Comparison of ENCODE assay signal across 16 cellular contexts in genomic region chr6:87093199-87093598, GRCh38. TPM values are rescaled to one million over a fixed set of nuclear protein-coding genes. Genes with fewer than 3 reads are reported as not detected.
DNase-seq lines count a peak whose midpoint lies in the region; ATAC-seq and TF ChIP-seq lines count a peak whose summit lies in the region.
"Had no signal": no experiment of that assay in that cellular context is flagged by ENCODE, and none has a peak within 500 bp of the region (broad histone marks: within the 10 kb centered on the region; RNA-seq: fewer than 3 reads in every experiment).

No MANE protein-coding gene starts in this region.

- H3K4me3 Mint-ChIP-seq in GM23338 = no peak overlapping the region
- H3K4me3 Mint-ChIP-seq: CD14-positive monocyte; CD8-positive, alpha-beta T cell had no signal

- DNase-seq in ELR (ENCODE audit: low read depth) = peak; percentile 13
- no peak for DNase-seq in GM23338 (ENCODE audit: low spot score)
- DNase-seq in M059J (ENCODE audit: low read depth) = peak; percentile 34
- DNase-seq in NCI-H2081 (lab: John Stamatoyannopoulos, UW) = no peak
- DNase-seq in HCEC 1CT = no peak
- DNase-seq in NCI-H1930 (lab: John Stamatoyannopoulos, UW) = no peak
- DNase-seq: CD8-positive, alpha-beta T cell; COR-L47; DND-41; GOT3; KBM-7 had no signal

- no peak for TF ChIP-seq CTCF in GM23338 (conservative IDR thresholded peaks at IDR 0.05; ENCODE audit: low read depth in 2 of 2)

- ATAC-seq in GM23338 = no peak
- ATAC-seq: A549; CD8-positive, alpha-beta T cell; GM12878 had no signal

- H3K4me2 ChIP-seq in GM23338 = no peak overlapping the region
- peak overlapping the region; percentile 51 for H3K4me2 ChIP-seq in skeletal muscle satellite cell (ENCODE audit: low read length)
- H3K4me2 ChIP-seq: A549 had no signal

- peak overlapping the region; percentile 11; the same call in 1 of the 2 replicates for H2AFZ ChIP-seq in GM23338

- no peaks in the 10 kb centered on the region for H3K79me2 ChIP-seq in GM23338 (replicated peaks; ENCODE audit: insufficient read depth)

- H3K9me2 ChIP-seq in GM23338 (ENCODE audit: insufficient read depth) = no peaks in the 10 kb centered on the region

- no peaks in the 10 kb centered on the region for H3F3A ChIP-seq in GM23338 (replicated peaks; ENCODE audit: low read depth)

- H3K27me3 ChIP-seq in GM23338 (ENCODE audit: insufficient read depth) (no peaks in the 10 kb centered on the region), skeletal muscle satellite cell (ENCODE audit: control insufficient read depth, insufficient read depth, low read length) (no peaks in the 10 kb centered on the region)

- H3K36me3 ChIP-seq in GM23338 (ENCODE audit: insufficient read depth) (no peaks in the 10 kb centered on the region), skeletal muscle satellite cell (ENCODE audit: insufficient read depth, low read length) (no peaks in the 10 kb centered on the region)
- H3K36me3 ChIP-seq: HAP-1 had no signal

- no peak overlapping the region for H3K27ac Mint-ChIP-seq in GM23338
- H3K27ac Mint-ChIP-seq: CD14-positive monocyte; CD8-positive, alpha-beta T cell had no signal

- H3K27me3 Mint-ChIP-seq in GM23338 (ENCODE audit: insufficient read depth, low read depth, poor library complexity) = no peaks in the 10 kb centered on the region

- H3K4me1 ChIP-seq in GM23338 (ENCODE audit: insufficient read depth) (peaks cover 5% of the 10 kb centered on the region; the same call in 1 of the 2 replicates), skeletal muscle satellite cell (ENCODE audit: control insufficient read depth, insufficient read depth, low read length) (peaks cover 15% of the 10 kb centered on the region)
- H3K4me1 ChIP-seq: A549, HAP-1 had no signal

- peaks cover 7% of the 10 kb centered on the region; the same call in 2 of the 3 replicates for H3K4me1 Mint-ChIP-seq in GM23338
- H3K4me1 Mint-ChIP-seq: CD14-positive monocyte had no signal

- H4K20me1 ChIP-seq in GM23338 (replicated peaks; ENCODE audit: insufficient read depth) = no peaks in the 10 kb centered on the region

- H3K27ac ChIP-seq in GM23338 (ENCODE audit: low read depth) = no peak overlapping the region
- H3K27ac ChIP-seq: A549 had no signal

- no peaks in the 10 kb centered on the region for H3K36me3 Mint-ChIP-seq in GM23338 (ENCODE audit: low read depth)
- H3K36me3 Mint-ChIP-seq: CD14-positive monocyte; CD8-positive, alpha-beta T cell had no signal

- no peak overlapping the region for H3K4me3 ChIP-seq in GM23338
- H3K4me3 ChIP-seq in skeletal muscle satellite cell (ENCODE audit: low read length) = no peak overlapping the region
- H3K4me3 ChIP-seq: A549, GM12878, HAP-1 had no signal

- H3K9me3 ChIP-seq in skeletal muscle satellite cell (replicated peaks; ENCODE audit: low read length) = no peaks in the 10 kb centered on the region
- H3K9me3 ChIP-seq: A549, HAP-1 had no signal

- no peaks in the 10 kb centered on the region for H3K9me3 Mint-ChIP-seq in GM23338
- H3K9me3 Mint-ChIP-seq: CD14-positive monocyte; CD8-positive, alpha-beta T cell had no signal

- no peak overlapping the region for H3K9ac ChIP-seq in skeletal muscle satellite cell (ENCODE audit: low read depth, low read length)

TF ChIP-seq in GM23338, 12 proteins besides CTCF, POLR2A, EP300 and RAD21 (continues in another document):
- TF ChIP-seq ZNF331 (CRISPR knock-in tag; IDR thresholded peaks at IDR 0.05; ENCODE audit: low read depth) (no peak), ZNF114 (CRISPR knock-in tag; IDR thresholded peaks at IDR 0.05) (no peak), CREB1 (CRISPR knock-in tag; IDR thresholded peaks at IDR 0.05; ENCODE audit: low read depth) (no peak), EZH2 (IDR thresholded peaks at IDR 0.05; ENCODE audit: low read depth, unreplicated experiment) (no peak), NANOG (IDR thresholded peaks at IDR 0.05; ENCODE audit: borderline replicate concordance) (no peak), REST (IDR thresholded peaks at IDR 0.05; ENCODE audit: unreplicated experiment) (no peak), ETS1 (IDR thresholded peaks at IDR 0.05) (no peak), JUNB (IDR thresholded peaks at IDR 0.05; ENCODE audit: unreplicated experiment) (no peak), STAT1 (IDR thresholded peaks at IDR 0.05; ENCODE audit: unreplicated experiment) (no peak), POLR2AphosphoS5 (IDR thresholded peaks at IDR 0.05; ENCODE audit: low read depth) (no peak), EZH2phosphoT487 (IDR thresholded peaks at IDR 0.05; ENCODE audit: unreplicated experiment) (no peak)

RNA-seq across cellular contexts. Expression of gene CGA, which starts 1.7 kb away (rescaled TPM):
- total RNA-seq in GM23338 (2014; rRNA removed; shearing (Covaris generic)) = not detected in 2 replicates
- not detected in 2 replicates for polyA plus RNA-seq in GM23338 (2016; fragmentation: Nextera tagmentation; extraction: Ambion mirVana)
- 22.8 and 26.6 TPM in 2 replicates for total RNA-seq in M059J (2014; rRNA removed; shearing (Covaris generic))
- total RNA-seq in skeletal muscle satellite cell (2012; rRNA removed) = not detected in 2 replicates
- total RNA-seq: CD8-positive, alpha-beta T cell; GM12878 had no signal
- polyA plus RNA-seq: A549, CD14-positive monocyte had no signal

Comparison
In these comparisons a context has a peak if more than half of its experiments do, and no peak if none do; other contexts are left out.
1. DNase-seq: peak in ELR (single experiment) and M059J (single experiment); none in GM23338 (single experiment), NCI-H2081 (0 of 2), HCEC 1CT (single experiment) and NCI-H1930 (0 of 2).
2. RNA of gene CGA, which starts 1.7 kb away (total RNA-seq): 22.8 to 26.6 TPM in M059J; not detected in GM23338; every median in the first group is over 10 times any median in the second.